34 cellular contexts compared by ENCODE assay signal in the genomic region with DNA sequence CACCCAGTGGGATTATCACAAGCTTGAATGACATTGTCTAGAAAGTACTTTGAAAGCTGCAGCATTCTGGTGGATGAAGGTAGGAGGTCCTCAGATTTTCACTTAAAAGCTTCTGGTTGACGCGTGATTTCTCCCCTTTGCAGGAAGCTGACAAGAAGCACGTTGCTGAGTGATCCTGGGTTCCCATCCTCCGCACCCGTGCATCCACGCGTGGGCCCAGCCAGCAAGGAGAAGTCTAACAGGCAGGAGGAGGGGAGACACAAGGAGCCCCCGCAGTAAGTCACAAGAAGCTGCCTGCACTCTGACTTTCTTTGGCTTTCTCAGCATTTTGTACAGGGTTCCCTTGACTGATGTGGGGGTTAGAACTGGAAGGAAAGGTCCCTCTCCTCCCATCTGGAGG. TPM values are rescaled to one million over a fixed set of nuclear protein-coding genes. Genes with fewer than 3 reads are reported as not detected.
"Had no signal": no experiment of that assay in that cellular context is flagged by ENCODE, and none has a peak within 500 bp of the region (broad histone marks: within the 10 kb centered on the region; RNA-seq: fewer than 3 reads in every experiment).

No MANE protein-coding gene starts in this region.

- H3K27ac ChIP-seq: adrenal gland, ascending aorta, cardiac muscle cell, VCaP had no signal

- H3K4me3 ChIP-seq: adrenal gland, ascending aorta, cardiac muscle cell had no signal

- H3K4me1 ChIP-seq: adrenal gland, ascending aorta had no signal

- H3K27me3 ChIP-seq: adrenal gland, ascending aorta, cardiac muscle cell had no signal

- FAIRE-seq: bronchial epithelial cell, TTC549 had no signal

- H3K36me3 ChIP-seq: adrenal gland, ascending aorta, cardiac muscle cell had no signal

- DNase-seq: activated B cell treated with CpG ODN at 0.5 μM for 24 hours; activated CD4-positive, alpha-beta memory T cell treated with anti-CD3 and anti-CD28 coated beads for 36 hours; activated CD4-positive, alpha-beta T cell treated with anti-CD3 and anti-CD28 coated beads for 4 hours; activated CD4-positive, alpha-beta T cell treated with anti-CD3 and anti-CD28 coated beads, Interleukin-2, amount 10 ng/mL, durations not matched to agents 24 days and 14 days; activated CD4-positive, alpha-beta T cell treated with anti-CD3 and anti-CD28 coated beads, Interleukin-2, amount 50 U/mL, for 1 hour; activated CD4-positive, alpha-beta T cell treated with anti-CD3 and anti-CD28 coated beads, Interleukin-2, amount 50 U/mL, for 4 hours; activated CD4-positive, CD25-positive, alpha-beta regulatory T cell treated with anti-CD3 and anti-CD28 coated beads, Interleukin-2, amount 50 U/mL, for 72 hours; activated CD8-positive, alpha-beta memory T cell treated with anti-CD3 and anti-CD28 coated beads, Interleukin-2, amount 50 U/mL, for 4 hours; activated CD8-positive, alpha-beta T cell treated with anti-CD3 and anti-CD28 coated beads for 36 hours; activated effector memory CD4-positive, alpha-beta T cell treated with anti-CD3 and anti-CD28 coated beads, Interleukin-2, amount 50 U/mL, for 16 hours; activated gamma-delta T cell treated with Interleukin-2 at 50 U/mL for 16 hours; activated naive CD4-positive, alpha-beta T cell; activated naive CD4-positive, alpha-beta T cell treated with anti-CD3 and anti-CD28 coated beads for 36 hours; activated naive CD4-positive, alpha-beta T cell treated with anti-CD3 and anti-CD28 coated beads, Interleukin-2, amount 50 U/mL, for 16 hours; activated naive CD8-positive, alpha-beta T cell treated with anti-CD3 and anti-CD28 coated beads for 36 hours; activated T-cell treated with anti-CD3 and anti-CD28 coated beads for 4 hours; activated T-cell treated with anti-CD3 and anti-CD28 coated beads, Interleukin-2, amount 50 U/mL, for 1 hour; activated T-cell treated with anti-CD3 and anti-CD28 coated beads, Interleukin-2, amount 50 U/mL, for 4 hours; activated T-cell treated with anti-CD3 and anti-CD28 coated beads, Interleukin-2, amount 50 U/mL, for 72 hours; adrenal gland; amniotic stem cell; central memory CD4-positive, alpha-beta T cell; T-helper 1 cell; T-helper 2 cell; T-helper 9 cell had no signal

- H3K9me3 ChIP-seq: adrenal gland, ascending aorta had no signal

- ATAC-seq: activated CD8-positive, alpha-beta T cell treated with anti-CD3 and anti-CD28 coated beads for 36 hours; activated naive CD4-positive, alpha-beta T cell treated with anti-CD3 and anti-CD28 coated beads, Interleukin-2, amount 50 U/mL, for 72 hours; activated T-cell treated with anti-CD3 and anti-CD28 coated beads, Interleukin-2, amount 50 U/mL, for 4 hours; activated T-cell treated with anti-CD3 and anti-CD28 coated beads, Interleukin-2, amount 50 U/mL, for 72 hours; activated T-helper 17 cell treated with anti-CD3 and anti-CD28 coated beads, Interleukin-2, amount 50 U/mL, for 72 hours had no signal

RNA-seq across cellular contexts. Expression of gene B3GALT5, which starts 7.8 kb away (rescaled TPM):
- total RNA-seq: activated B cell treated with CpG ODN at 0.5 μM for 24 hours; activated CD4-positive, alpha-beta memory T cell treated with anti-CD3 and anti-CD28 coated beads for 36 hours; activated CD4-positive, alpha-beta T cell treated with anti-CD3 and anti-CD28 coated beads, Interleukin-2, amount 10 ng/mL, durations not matched to agents 24 days and 14 days; activated CD8-positive, alpha-beta memory T cell treated with anti-CD3 and anti-CD28 coated beads for 36 hours; activated CD8-positive, alpha-beta T cell treated with anti-CD3 and anti-CD28 coated beads for 36 hours; activated naive CD4-positive, alpha-beta T cell treated with anti-CD3 and anti-CD28 coated beads for 36 hours; activated naive CD8-positive, alpha-beta T cell treated with anti-CD3 and anti-CD28 coated beads for 36 hours; activated T-cell treated with anti-CD3 and anti-CD28 coated beads, Interleukin-2, amount 50 U/mL, for 72 hours; activated T-helper 1 cell treated with anti-CD3 and anti-CD28 coated beads, Interleukin-12 subunit alpha, Interleukin-12 subunit beta, Interleukin-2, Interleukin-4 antibody, amounts not matched to agents 30 ng/mL and 10 ng/mL and 1 ng/mL, durations not matched to agents 14 hours and 24 hours and 36 hours; ascending aorta had no signal
